ENCODE assay signal across 14 cellular contexts in the genomic region with DNA sequence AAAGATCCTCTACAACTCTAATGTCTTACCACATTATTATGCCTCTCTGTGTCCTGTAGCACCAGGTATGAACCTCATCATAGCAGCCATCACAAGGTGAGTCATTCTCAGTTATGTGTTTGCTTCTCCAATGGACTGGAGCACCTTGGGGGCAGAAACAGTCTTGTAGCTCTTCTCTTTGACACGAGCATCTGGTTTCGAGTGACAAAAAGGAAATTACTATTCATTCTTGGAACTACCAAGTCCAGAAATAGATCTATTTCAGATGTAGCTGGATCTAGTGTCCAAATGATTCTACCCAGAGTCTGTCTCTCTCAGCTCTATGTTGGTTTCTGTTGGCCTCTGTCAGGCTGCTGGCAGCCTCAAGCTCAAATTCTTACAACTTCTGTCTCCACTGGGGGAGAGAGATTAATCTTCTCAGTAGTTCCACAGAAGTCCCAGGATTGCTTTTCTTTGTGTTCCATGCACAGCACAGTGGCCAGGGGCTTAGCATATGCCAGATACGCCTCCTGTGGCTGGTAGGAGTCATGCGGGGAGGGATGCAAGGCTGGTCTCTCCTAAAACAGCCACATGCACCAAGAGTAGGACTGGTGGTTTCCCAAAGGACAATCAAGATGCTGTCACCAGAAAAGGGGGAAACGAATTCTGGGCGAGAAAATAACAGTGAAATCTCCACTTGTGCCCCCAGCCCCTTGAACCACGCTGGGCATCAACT. TPM values are rescaled to one million over a fixed set of nuclear protein-coding genes. Genes with fewer than 3 reads are reported as not detected.
DNase-seq lines count a peak whose midpoint lies in the region; ATAC-seq and TF ChIP-seq lines count a peak whose summit lies in the region.
"Had no signal": no experiment of that assay in that cellular context is flagged by ENCODE, and none has a peak within 500 bp of the region (broad histone marks: within the 10 kb centered on the region; RNA-seq: fewer than 3 reads in every experiment).

No MANE protein-coding gene starts in this region.

- no peak overlapping the region for H3K4me3 Mint-ChIP-seq in glutamatergic neuron (ENCODE audit: unreplicated experiment)
- H3K4me3 Mint-ChIP-seq: activated naive CD8-positive, alpha-beta T cell treated with anti-CD3 and anti-CD28 coated beads, Interleukin-2, amount 10 ng/mL, durations not matched to agents 7 days and 5 days; CD4-positive, CD25-positive, alpha-beta regulatory T cell; neural crest cell had no signal

- H3K9me3 Mint-ChIP-seq in glutamatergic neuron (ENCODE audit: unreplicated experiment), result no peaks in the 10 kb centered on the region
- H3K9me3 Mint-ChIP-seq: activated naive CD8-positive, alpha-beta T cell treated with anti-CD3 and anti-CD28 coated beads, Interleukin-2, amount 10 ng/mL, durations not matched to agents 7 days and 5 days; neural crest cell had no signal

- WGBS in adrenal gland, 4 donors, result 79 to 89% (median 83%) methylated on average over 7 of the region's 7 CpGs

- TF ChIP-seq POLR2A in adrenal gland (IDR thresholded peaks at IDR 0.05), result no peak

- no peak overlapping the region for H3K27ac ChIP-seq in adrenal gland

- H3K4me3 ChIP-seq in GM12865 (ENCODE audit: low read depth, low read length) (no peak overlapping the region), adrenal gland (no peak overlapping the region)

- peak; percentile 75 for DNase-seq in GM12865 (ENCODE audit: low read depth)
- peak; percentile 46 for DNase-seq in HuH-7 (ENCODE audit: low spot score)
- no peak for DNase-seq in glutamatergic neuron
- no peak for DNase-seq in cerebellar nuclear complex (lab: John Stamatoyannopoulos, UW)
- no peak for DNase-seq in NCI-H187 treated with DMSO at 0.1 percent for 48 hours (lab: John Stamatoyannopoulos, UW)
- no peak for DNase-seq in adrenal gland
- no peak for DNase-seq in NCI-H2196 (lab: John Stamatoyannopoulos, UW; ENCODE audit: unreplicated experiment)
- DNase-seq: activated naive CD8-positive, alpha-beta T cell treated with anti-CD3 and anti-CD28 coated beads, Interleukin-2, amount 10 ng/mL, durations not matched to agents 7 days and 5 days; CD4-positive, CD25-positive, alpha-beta regulatory T cell; effector CD8-positive, alpha-beta T cell; MV-4-11; stimulated activated CD4-positive, alpha-beta T cell treated with anti-CD3 and anti-CD28 coated beads, Interleukin-4, amount 100 ng/mL, for 4 hours had no signal

- no peaks in the 10 kb centered on the region for H3K9me3 ChIP-seq in adrenal gland (replicated peaks in 1 of 3)

- peaks cover 3% of the 10 kb centered on the region for H3K27me3 Mint-ChIP-seq in glutamatergic neuron (ENCODE audit: unreplicated experiment)

- no peaks in the 10 kb centered on the region for H3K4me1 ChIP-seq in adrenal gland (replicated peaks in 1 of 2)

- no peaks in the 10 kb centered on the region for H3K36me3 Mint-ChIP-seq in glutamatergic neuron (ENCODE audit: unreplicated experiment)
- H3K36me3 Mint-ChIP-seq: activated naive CD8-positive, alpha-beta T cell treated with anti-CD3 and anti-CD28 coated beads, Interleukin-2, amount 10 ng/mL, durations not matched to agents 7 days and 5 days; CD4-positive, CD25-positive, alpha-beta regulatory T cell had no signal

- no peaks in the 10 kb centered on the region for H3K27me3 ChIP-seq in adrenal gland

- intact Hi-C loops in adrenal gland (cut with DNase I), result no loop called here

- H3K4me1 Mint-ChIP-seq in glutamatergic neuron (ENCODE audit: low read depth, unreplicated experiment), result peaks cover 10% of the 10 kb centered on the region
- H3K4me1 Mint-ChIP-seq: activated naive CD8-positive, alpha-beta T cell treated with anti-CD3 and anti-CD28 coated beads, Interleukin-2, amount 10 ng/mL, durations not matched to agents 7 days and 5 days; CD4-positive, CD25-positive, alpha-beta regulatory T cell had no signal

- peak overlapping the region; percentile 65 for H3K27ac Mint-ChIP-seq in glutamatergic neuron (ENCODE audit: unreplicated experiment)
- H3K27ac Mint-ChIP-seq: activated naive CD8-positive, alpha-beta T cell treated with anti-CD3 and anti-CD28 coated beads, Interleukin-2, amount 10 ng/mL, durations not matched to agents 7 days and 5 days; CD4-positive, CD25-positive, alpha-beta regulatory T cell had no signal

- TF ChIP-seq CTCF in GM12865 (IDR thresholded peaks at IDR 0.05; ENCODE audit: insufficient read depth, low read depth, low read length, missing control alignments), result peak; percentile 40
- no peak for TF ChIP-seq CTCF in glutamatergic neuron (IDR thresholded peaks at IDR 0.05; ENCODE audit: partially characterized antibody, unreplicated experiment)
- TF ChIP-seq CTCF in adrenal gland (IDR thresholded peaks at IDR 0.05), result no peak

- peak; percentile 76 for ATAC-seq in GM21529 (IDR thresholded peaks at IDR 0.05; ENCODE audit: unreplicated experiment)

- H3K36me3 ChIP-seq in adrenal gland (replicated peaks in 1 of 2), result no peaks in the 10 kb centered on the region

RNA-seq across cellular contexts. Expression of a gene that starts 37.2 kb away (rescaled TPM):
- total RNA-seq in glutamatergic neuron (ENCODE audit: unreplicated experiment), result 4.7 TPM
- total RNA-seq in adrenal gland, result 100 to 1,000 TPM; 182 to 775 (median 243) TPM
- polyA plus RNA-seq in adrenal gland, result 100 to 1,000 TPM in 1 of 3 donors, 10 to 100 TPM in 2; 55.0 to 463 (median 72.3) TPM
- total RNA-seq: CD4-positive, CD25-positive, alpha-beta regulatory T cell had no signal

Comparison
In these comparisons a context has a peak if more than half of its experiments do, and no peak if none do; other contexts are left out.
1. DNase-seq: peak in GM12865 (single experiment) and HuH-7 (single experiment); none in glutamatergic neuron (single experiment), cerebellar nuclear complex (0 of 2), NCI-H187 treated with DMSO at 0.1 percent for 48 hours (single experiment), adrenal gland (0 of 7) and NCI-H2196 (single experiment).
2. RNA of a gene that starts 37.2 kb away (total RNA-seq): 182 to 775 TPM in adrenal gland; 4.7 TPM in glutamatergic neuron (single experiment); every median in the first group is over 10 times any median in the second.